Comparison of ENCODE assay signal across 19 cellular contexts in the genomic region with DNA sequence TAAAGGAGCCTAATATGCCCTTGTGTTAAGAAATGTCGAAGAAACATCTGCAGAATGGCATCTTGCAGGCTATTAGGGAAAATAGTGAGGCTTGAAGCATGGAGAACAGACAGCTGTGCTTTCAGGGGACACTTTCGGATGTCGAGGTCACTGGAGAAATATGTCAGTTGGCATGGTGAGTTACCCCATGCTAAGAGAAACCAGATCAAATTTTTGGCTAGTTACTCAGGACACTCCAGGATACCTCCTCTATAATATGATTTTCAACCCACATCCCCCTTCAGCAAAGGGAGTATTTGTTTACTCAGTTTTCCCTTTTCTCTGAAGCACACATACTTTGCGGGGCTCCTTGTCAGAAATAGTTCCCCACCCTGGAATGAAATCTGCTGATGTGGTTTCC.
"Had no signal": no experiment of that assay in that cellular context is flagged by ENCODE, and none has a peak within 500 bp of the region (broad histone marks: within the 10 kb centered on the region; RNA-seq: fewer than 3 reads in every experiment).

No MANE protein-coding gene starts in this region.

- H3K4me3 ChIP-seq: cardiac muscle cell, coronary artery, lower lobe of right lung, psoas muscle, thoracic aorta had no signal

- H3K27me3 Mint-ChIP-seq: activated CD4-positive, alpha-beta memory T cell treated with anti-CD3 and anti-CD28 coated beads for 36 hours; activated naive CD8-positive, alpha-beta T cell; naive thymus-derived CD4-positive, alpha-beta T cell; stimulated activated naive CD8-positive, alpha-beta T cell treated with anti-CD3 and anti-CD28 coated beads, Interleukin-15, amount 100 ng/mL, for 72 hours had no signal

- H3K27ac ChIP-seq: cardiac muscle cell, coronary artery, lower lobe of right lung, psoas muscle, thoracic aorta had no signal

- H3K36me3 Mint-ChIP-seq: activated CD4-positive, alpha-beta memory T cell treated with anti-CD3 and anti-CD28 coated beads for 36 hours; activated naive CD8-positive, alpha-beta T cell; immature natural killer cell; naive thymus-derived CD4-positive, alpha-beta T cell had no signal

- H3K4me3 Mint-ChIP-seq: activated CD4-positive, alpha-beta memory T cell treated with anti-CD3 and anti-CD28 coated beads for 36 hours; activated naive CD8-positive, alpha-beta T cell; immature natural killer cell; naive thymus-derived CD4-positive, alpha-beta T cell; stimulated activated naive CD8-positive, alpha-beta T cell treated with anti-CD3 and anti-CD28 coated beads, Interleukin-15, amount 100 ng/mL, for 72 hours had no signal

- H3K27me3 ChIP-seq: cardiac muscle cell had no signal

- H3K4me1 Mint-ChIP-seq: immature natural killer cell; naive thymus-derived CD4-positive, alpha-beta T cell; stimulated activated naive CD8-positive, alpha-beta T cell treated with anti-CD3 and anti-CD28 coated beads, Interleukin-15, amount 100 ng/mL, for 72 hours had no signal

- ATAC-seq: left cardiac atrium; naive thymus-derived CD4-positive, alpha-beta T cell; psoas muscle; sciatic nerve; stimulated activated naive CD8-positive, alpha-beta T cell treated with anti-CD3 and anti-CD28 coated beads, Interleukin-15, amount 100 ng/mL, for 72 hours had no signal

- H3K27ac Mint-ChIP-seq: activated CD4-positive, alpha-beta memory T cell treated with anti-CD3 and anti-CD28 coated beads for 36 hours; activated naive CD8-positive, alpha-beta T cell; immature natural killer cell; naive thymus-derived CD4-positive, alpha-beta T cell; stimulated activated naive CD8-positive, alpha-beta T cell treated with anti-CD3 and anti-CD28 coated beads, Interleukin-15, amount 100 ng/mL, for 72 hours had no signal

- DNase-seq: activated CD4-positive, alpha-beta memory T cell treated with anti-CD3 and anti-CD28 coated beads for 36 hours; activated gamma-delta T cell; activated T-cell treated with anti-CD3 and anti-CD28 coated beads, Interleukin-2, amount 50 U/mL, for 48 hours; effector memory CD4-positive, alpha-beta T cell; immature natural killer cell; left cardiac atrium; lower lobe of right lung; midbrain; naive thymus-derived CD4-positive, alpha-beta T cell; nucleus accumbens; psoas muscle; stimulated activated CD4-positive, alpha-beta T cell treated with anti-CD3 and anti-CD28 coated beads, Interleukin-4, amount 100 ng/mL, for 24 hours; stimulated activated naive CD8-positive, alpha-beta T cell treated with anti-CD3 and anti-CD28 coated beads, Interleukin-15, amount 100 ng/mL, for 72 hours; T-helper 9 cell had no signal

- H3K4me1 ChIP-seq: lower lobe of right lung, psoas muscle had no signal

- H3K9me3 Mint-ChIP-seq: activated CD4-positive, alpha-beta memory T cell treated with anti-CD3 and anti-CD28 coated beads for 36 hours; immature natural killer cell; naive thymus-derived CD4-positive, alpha-beta T cell; stimulated activated naive CD8-positive, alpha-beta T cell treated with anti-CD3 and anti-CD28 coated beads, Interleukin-15, amount 100 ng/mL, for 72 hours had no signal

- H3K9me3 ChIP-seq: lower lobe of right lung, psoas muscle, thoracic aorta had no signal

- H3K36me3 ChIP-seq: cardiac muscle cell, lower lobe of right lung, thoracic aorta had no signal
